In the genomic region with DNA sequence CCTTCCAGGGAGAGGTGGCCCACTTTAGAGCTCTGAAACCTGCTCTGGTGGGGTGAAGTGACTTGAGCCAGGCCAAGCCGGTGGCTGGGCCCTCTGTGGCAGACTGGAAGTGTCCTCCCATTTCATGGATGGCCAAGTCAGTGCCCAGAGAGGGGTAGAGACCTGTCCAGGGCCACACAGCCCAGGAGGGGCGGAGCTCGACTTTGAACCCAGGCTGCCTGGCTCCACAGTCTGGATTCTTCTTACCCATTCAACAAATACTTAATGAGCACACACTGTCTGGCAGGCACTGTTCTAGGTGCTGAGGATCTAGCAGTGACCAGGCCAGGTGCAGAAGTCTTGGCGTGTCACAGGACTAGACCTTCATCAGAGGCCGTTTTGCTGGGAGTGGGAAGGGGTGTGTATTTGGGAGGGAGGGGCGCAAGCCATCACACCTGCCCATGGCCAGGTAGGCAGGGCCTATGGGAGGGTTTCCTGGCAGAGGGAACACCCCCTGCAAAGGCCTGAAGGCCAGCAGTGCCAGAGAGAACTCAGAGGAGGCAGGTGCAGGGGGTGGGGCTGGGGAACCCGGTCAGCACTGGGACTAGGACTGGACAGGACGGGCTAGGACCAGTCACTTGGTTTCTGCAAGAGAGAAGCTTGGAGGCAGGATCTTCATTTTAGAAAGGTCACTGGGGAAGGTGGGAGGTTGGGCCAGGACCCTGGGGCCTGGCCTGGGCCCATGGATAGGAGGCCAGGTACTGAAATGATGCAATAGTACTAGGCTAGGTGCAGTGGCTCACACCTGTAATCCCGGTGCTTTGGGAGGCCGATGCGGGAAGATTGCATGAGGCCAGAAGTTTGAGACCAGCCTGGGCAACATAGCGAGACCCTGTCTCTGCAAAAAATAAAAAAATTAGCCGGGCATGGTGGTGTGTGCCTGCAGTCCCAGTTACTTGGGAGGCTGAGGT, we compare ENCODE assay signal across 9 cellular contexts. TPM values are rescaled to one million over a fixed set of nuclear protein-coding genes. Genes with fewer than 3 reads are reported as not detected.
A peak's percentile ranks its signal among the peaks of the same experiment; 100 is the strongest.
DNase-seq lines count a peak whose midpoint lies in the region; ATAC-seq and TF ChIP-seq lines count a peak whose summit lies in the region.
"Had no signal": no experiment of that assay in that cellular context is flagged by ENCODE, and none has a peak within 500 bp of the region (broad histone marks: within the 10 kb centered on the region; RNA-seq: fewer than 3 reads in every experiment).

No MANE protein-coding gene starts in this region.

- peak overlapping the region; percentile 40 for H3K27ac Mint-ChIP-seq in activated CD4-positive, alpha-beta T cell treated with anti-CD3 and anti-CD28 coated beads, Interleukin-2, amount 10 ng/mL, durations not matched to agents 24 days and 14 days

- CTCF ChIA-PET in HEK293T (lab: Yijun Ruan, JAX), result interaction anchor here (0.6 kb wide), 1 partner anchor 32 kb away, joined by 3 read pairs; a partner anchor contains a TSS

- peaks cover 4% of the 10 kb centered on the region for H3K36me3 Mint-ChIP-seq in activated CD4-positive, alpha-beta T cell treated with anti-CD3 and anti-CD28 coated beads, Interleukin-2, amount 10 ng/mL, durations not matched to agents 24 days and 14 days (ENCODE audit: low read depth)

- no peak for TF ChIP-seq POLR2A in testis (IDR thresholded peaks at IDR 0.05)

- no peaks in the 10 kb centered on the region for H3K9me3 ChIP-seq in adipocyte (ENCODE audit: control insufficient read depth, low read length)
- H3K9me3 ChIP-seq in lower lobe of right lung, result no peaks in the 10 kb centered on the region
- H3K9me3 ChIP-seq in testis, result no peaks in the 10 kb centered on the region

- H3K4me1 ChIP-seq in adipocyte (ENCODE audit: control insufficient read depth, insufficient read depth, low read length) (peaks cover 34% of the 10 kb centered on the region), lower lobe of right lung (peaks cover 81% of the 10 kb centered on the region), testis (peaks cover 52% of the 10 kb centered on the region)

- intact Hi-C loops in activated CD4-positive, alpha-beta T cell treated with anti-CD3 and anti-CD28 coated beads, Interleukin-2, amount 10 ng/mL, durations not matched to agents 24 days and 14 days (cut with micrococcal nuclease), result no loop called here
- intact Hi-C loops in lower lobe of right lung (cut with DNase I) (no loop called here), testis (cut with DNase I; ENCODE audit: low total_unique reads) (no loop called here)

- TF ChIP-seq CTCF in lower lobe of right lung (IDR thresholded peaks at IDR 0.05) (no peak), testis (IDR thresholded peaks at IDR 0.05) (no peak)

- peak; percentile 17 to 55 for ATAC-seq in lower lobe of right lung
- ATAC-seq in GM19395 (IDR thresholded peaks at IDR 0.05; ENCODE audit: unreplicated experiment), result no peak

- H3K27me3 Mint-ChIP-seq in activated CD4-positive, alpha-beta T cell treated with anti-CD3 and anti-CD28 coated beads, Interleukin-2, amount 10 ng/mL, durations not matched to agents 24 days and 14 days, result no peaks in the 10 kb centered on the region

- POLR2A ChIA-PET in HEK293T (lab: Yijun Ruan, JAX), result no interaction called here

- 87 to 88% methylated on average over 11 to 13 of the region's 13 CpGs for WGBS in testis, 2 donors

- H3K27ac ChIP-seq in lower lobe of right lung (peak overlapping the region; percentile 87), testis (peak overlapping the region; percentile 47 to 69)

- H3K36me3 ChIP-seq in adipocyte (ENCODE audit: control insufficient read depth, insufficient read depth, low read length, severe bottlenecking) (no peaks in the 10 kb centered on the region), lower lobe of right lung (no peaks in the 10 kb centered on the region), testis (ENCODE audit: low read depth, missing control alignments) (no peaks in the 10 kb centered on the region)

- H3K4me1 Mint-ChIP-seq in activated CD4-positive, alpha-beta T cell treated with anti-CD3 and anti-CD28 coated beads, Interleukin-2, amount 10 ng/mL, durations not matched to agents 24 days and 14 days, result peaks cover 51% of the 10 kb centered on the region

- H3K4me3 ChIP-seq in adipocyte (ENCODE audit: low read length) (no peak overlapping the region), lower lobe of right lung (peak overlapping the region; percentile 11), testis (no peak overlapping the region)

- H3K27me3 ChIP-seq in adipocyte (replicated peaks; ENCODE audit: control insufficient read depth, insufficient read depth, low read length) (no peaks in the 10 kb centered on the region), lower lobe of right lung (ENCODE audit: low read depth) (no peaks in the 10 kb centered on the region), testis (no peaks in the 10 kb centered on the region)

- no peak overlapping the region for H3K4me3 Mint-ChIP-seq in activated CD4-positive, alpha-beta T cell treated with anti-CD3 and anti-CD28 coated beads, Interleukin-2, amount 10 ng/mL, durations not matched to agents 24 days and 14 days

- H3K9me3 Mint-ChIP-seq in activated CD4-positive, alpha-beta T cell treated with anti-CD3 and anti-CD28 coated beads, Interleukin-2, amount 10 ng/mL, durations not matched to agents 24 days and 14 days, result no peaks in the 10 kb centered on the region

- H3K9ac ChIP-seq in adipocyte (ENCODE audit: low read length), result peak overlapping the region; percentile 48

- no peak for DNase-seq in activated CD4-positive, alpha-beta T cell treated with anti-CD3 and anti-CD28 coated beads, Interleukin-2, amount 10 ng/mL, durations not matched to agents 24 days and 14 days
- no peak for DNase-seq in activated CD4-positive, alpha-beta T cell treated with anti-CD3 and anti-CD28 coated beads for 4 hours
- no peak for DNase-seq in adipocyte (ENCODE audit: low read depth)
- DNase-seq in lower lobe of right lung, result peak; percentile 71
- DNase-seq in testis, result no peak
- no peak for DNase-seq in HEK293T (ENCODE audit: extremely low spot score)
- DNase-seq in SW 1271 (lab: John Stamatoyannopoulos, UW), result no peak
- DNase-seq: AML-193 had no signal

TF ChIP-seq in HEK293T, 16 proteins besides CTCF, POLR2A, EP300 and RAD21:
- TF ChIP-seq LEF1 (IDR thresholded peaks at IDR 0.05; ENCODE audit: borderline replicate concordance) (no peak), TARDBP (IDR thresholded peaks at IDR 0.05) (no peak), BHLHE40 (IDR thresholded peaks at IDR 0.05; ENCODE audit: borderline replicate concordance) (no peak), ELF4 (IDR thresholded peaks at IDR 0.05) (no peak), HDGF (IDR thresholded peaks at IDR 0.05; ENCODE audit: borderline replicate concordance) (no peak), FOXA1 (IDR thresholded peaks at IDR 0.05) (no peak), FOXM1 (IDR thresholded peaks at IDR 0.05; ENCODE audit: borderline replicate concordance) (no peak), CTBP1 (IDR thresholded peaks at IDR 0.05; ENCODE audit: borderline replicate concordance) (no peak), NFRKB (IDR thresholded peaks at IDR 0.05) (no peak), SP1 (IDR thresholded peaks at IDR 0.05) (no peak), ZNF384 (IDR thresholded peaks at IDR 0.05) (no peak), FOXK2 (IDR thresholded peaks at IDR 0.05) (no peak), ARNT (IDR thresholded peaks at IDR 0.05) (no peak), L3MBTL2 (conservative IDR thresholded peaks at IDR 0.05) (no peak), SUZ12 (IDR thresholded peaks at IDR 0.05) (no peak)
- TF ChIP-seq, protein P1, sequence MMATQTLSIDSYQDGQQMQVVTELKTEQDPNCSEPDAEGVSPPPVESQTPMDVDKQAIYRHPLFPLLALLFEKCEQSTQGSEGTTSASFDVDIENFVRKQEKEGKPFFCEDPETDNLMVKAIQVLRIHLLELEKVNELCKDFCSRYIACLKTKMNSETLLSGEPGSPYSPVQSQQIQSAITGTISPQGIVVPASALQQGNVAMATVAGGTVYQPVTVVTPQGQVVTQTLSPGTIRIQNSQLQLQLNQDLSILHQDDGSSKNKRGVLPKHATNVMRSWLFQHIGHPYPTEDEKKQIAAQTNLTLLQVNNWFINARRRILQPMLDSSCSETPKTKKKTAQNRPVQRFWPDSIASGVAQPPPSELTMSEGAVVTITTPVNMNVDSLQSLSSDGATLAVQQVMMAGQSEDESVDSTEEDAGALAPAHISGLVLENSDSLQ (IDR thresholded peaks at IDR 0.05), result no peak

RNA-seq across cellular contexts. Expression of a gene that starts 31.8 kb away (rescaled TPM):
- total RNA-seq in activated CD4-positive, alpha-beta T cell treated with anti-CD3 and anti-CD28 coated beads, Interleukin-2, amount 10 ng/mL, durations not matched to agents 24 days and 14 days, result 198 and 211 TPM in 2 replicates
- total RNA-seq in lower lobe of right lung (282 TPM), testis (100 to 1,000 TPM; 226 to 274 TPM)
- 166 TPM for polyA plus RNA-seq in testis (ENCODE audit: insufficient read depth, low read depth, low replicate concordance)

RNA-seq across cellular contexts. Expression of a gene that starts 48.5 kb away (rescaled TPM):
- total RNA-seq in activated CD4-positive, alpha-beta T cell treated with anti-CD3 and anti-CD28 coated beads, Interleukin-2, amount 10 ng/mL, durations not matched to agents 24 days and 14 days, result 86.0 and 95.2 TPM in 2 replicates
- total RNA-seq in lower lobe of right lung (29.7 TPM), testis (10 to 100 TPM; 44.3 to 44.6 TPM)
- 27.8 TPM for polyA plus RNA-seq in testis (ENCODE audit: insufficient read depth, low read depth, low replicate concordance)
